ENCODE assay signal across 14 cellular contexts in genomic region chr17:19264277-19264676, GRCh38. TPM values are rescaled to one million over a fixed set of nuclear protein-coding genes. Genes with fewer than 3 reads are reported as not detected.
DNase-seq lines count a peak whose midpoint lies in the region; ATAC-seq and TF ChIP-seq lines count a peak whose summit lies in the region.
"Had no signal": no experiment of that assay in that cellular context is flagged by ENCODE, and none has a peak within 500 bp of the region (broad histone marks: within the 10 kb centered on the region; RNA-seq: fewer than 3 reads in every experiment).

No MANE protein-coding gene starts in this region.

- no peak for TF ChIP-seq POLR2A in body of pancreas (IDR thresholded peaks at IDR 0.05)

- intact Hi-C loops in body of pancreas (cut with DNase I), result no loop called here

- peak overlapping the region in 6 of 11 experiments; percentile 10 to 50 (median 36); a peak in 6 of 22 replicates for H3K4me2 ChIP-seq in BLaER1 treated with 17β-estradiol and CSF1 and Interleukin-3, amounts not matched to agents 10 nM and 100 nM
- peak overlapping the region; percentile 6 for H3K4me2 ChIP-seq in hepatocyte
- no peak overlapping the region for H3K4me2 ChIP-seq in neural progenitor cell

- no peak overlapping the region for H3K9ac ChIP-seq in BLaER1 treated with 17β-estradiol and CSF1 and Interleukin-3, amounts not matched to agents 10 nM and 100 nM
- no peak overlapping the region for H3K9ac ChIP-seq in neural progenitor cell
- H3K9ac ChIP-seq: parathyroid adenoma had no signal

- no peaks in the 10 kb centered on the region for H3K9me3 ChIP-seq in BLaER1 treated with 17β-estradiol and CSF1 and Interleukin-3, amounts not matched to agents 10 nM and 100 nM (replicated peaks in 1 of 11)
- no peaks in the 10 kb centered on the region for H3K9me3 ChIP-seq in hepatocyte (ENCODE audit: low read depth)
- no peaks in the 10 kb centered on the region for H3K9me3 ChIP-seq in neural progenitor cell (ENCODE audit: low read depth)
- no peaks in the 10 kb centered on the region for H3K9me3 ChIP-seq in body of pancreas

- H3K4me3 ChIP-seq in BLaER1 treated with 17β-estradiol and CSF1 and Interleukin-3, amounts not matched to agents 10 nM and 100 nM, result no peak overlapping the region
- H3K4me3 ChIP-seq in hepatocyte (no peak overlapping the region), skin epidermis (no peak overlapping the region), neural progenitor cell (no peak overlapping the region), body of pancreas (no peak overlapping the region)

- H3K4me3 Mint-ChIP-seq in brain (no peak overlapping the region), neural progenitor cell (no peak overlapping the region)
- H3K4me3 Mint-ChIP-seq: activated CD4-positive, alpha-beta T cell treated with anti-CD3 and anti-CD28 coated beads, Interleukin-2, amount 10 ng/mL, durations not matched to agents 24 days and 14 days; activated T-cell treated with anti-CD3 and anti-CD28 coated beads, Interleukin-2, amount 50 U/mL, for 24 hours had no signal

- H3K27me3 Mint-ChIP-seq in brain, result no peaks in the 10 kb centered on the region
- H3K27me3 Mint-ChIP-seq in neural progenitor cell (ENCODE audit: insufficient read depth, low read depth), result peaks cover 2% of the 10 kb centered on the region

- ATAC-seq in body of pancreas, result no peak
- ATAC-seq in GM18520 (IDR thresholded peaks at IDR 0.05; ENCODE audit: unreplicated experiment), result no peak

- TF ChIP-seq CTCF in brain (conservative IDR thresholded peaks at IDR 0.05) (no peak), hepatocyte (IDR thresholded peaks at IDR 0.05; ENCODE audit: poor library complexity) (no peak), neural progenitor cell (IDR thresholded peaks at IDR 0.05) (no peak), body of pancreas (IDR thresholded peaks at IDR 0.05) (no peak)

- no peaks in the 10 kb centered on the region for H3K36me3 ChIP-seq in BLaER1 treated with 17β-estradiol and CSF1 and Interleukin-3, amounts not matched to agents 10 nM and 100 nM
- H3K36me3 ChIP-seq in hepatocyte (replicated peaks; ENCODE audit: insufficient read depth, low read depth) (no peaks in the 10 kb centered on the region), neural progenitor cell (no peaks in the 10 kb centered on the region), body of pancreas (replicated peaks in 1 of 2; ENCODE audit: insufficient read depth in 1 of 2, low read depth in 2 of 2) (no peaks in the 10 kb centered on the region)

- peaks cover 0 to 20% (median 8%) of the 10 kb centered on the region in 11 experiments; a peak in 9 of 22 replicates for H3K27me3 ChIP-seq in BLaER1 treated with 17β-estradiol and CSF1 and Interleukin-3, amounts not matched to agents 10 nM and 100 nM
- H3K27me3 ChIP-seq in hepatocyte (no peaks in the 10 kb centered on the region), neural progenitor cell (no peaks in the 10 kb centered on the region), body of pancreas (no peaks in the 10 kb centered on the region)

- H3K4me1 Mint-ChIP-seq in brain (peaks cover 71% of the 10 kb centered on the region), neural progenitor cell (peaks cover 46% of the 10 kb centered on the region)

- H3F3A ChIP-seq in neural progenitor cell (ENCODE audit: low read depth), result no peaks in the 10 kb centered on the region

- peak overlapping the region in 4 of 5 experiments; percentile 42 to 82 (median 52) for H3K27ac Mint-ChIP-seq in brain
- H3K27ac Mint-ChIP-seq in neural progenitor cell, result no peak overlapping the region
- H3K27ac Mint-ChIP-seq: activated CD4-positive, alpha-beta T cell treated with anti-CD3 and anti-CD28 coated beads, Interleukin-2, amount 10 ng/mL, durations not matched to agents 24 days and 14 days; activated T-cell treated with anti-CD3 and anti-CD28 coated beads, Interleukin-2, amount 50 U/mL, for 24 hours had no signal

- H3K79me2 ChIP-seq in hepatocyte (peaks cover 93% of the 10 kb centered on the region), neural progenitor cell (ENCODE audit: low read depth) (peaks cover 77% of the 10 kb centered on the region)

- 60% methylated on average over 3 of the region's 3 CpGs for WGBS in hepatocyte (ENCODE audit: low lambda C conversion rate, missing lambda C conversion rate)
- 56 to 60% methylated on average over 3 of the region's 3 CpGs for WGBS in body of pancreas, 2 donors

- H3K4me1 ChIP-seq in BLaER1 treated with 17β-estradiol and CSF1 and Interleukin-3, amounts not matched to agents 10 nM and 100 nM, result peaks cover 4 to 10% (median 7%) of the 10 kb centered on the region in 10 experiments; a peak in 18 of 20 replicates
- H3K4me1 ChIP-seq in hepatocyte (ENCODE audit: insufficient read depth), result peaks cover 30% of the 10 kb centered on the region
- peaks cover 4% of the 10 kb centered on the region for H3K4me1 ChIP-seq in neural progenitor cell
- H3K4me1 ChIP-seq in body of pancreas, result peaks cover 38% of the 10 kb centered on the region

- H3K36me3 Mint-ChIP-seq in brain (peaks cover 19% of the 10 kb centered on the region), neural progenitor cell (peaks cover 2% of the 10 kb centered on the region)

- H3K9me2 ChIP-seq in hepatocyte (replicated peaks; ENCODE audit: insufficient read depth), result no peaks in the 10 kb centered on the region

- no peak overlapping the region for H3K27ac ChIP-seq in BLaER1 treated with 17β-estradiol and CSF1 and Interleukin-3, amounts not matched to agents 10 nM and 100 nM
- H3K27ac ChIP-seq in hepatocyte (peak overlapping the region; percentile 78), skin epidermis (peak overlapping the region in 15 of 21 experiments; percentile 22 to 87 (median 70)), neural progenitor cell (no peak overlapping the region), body of pancreas (peak overlapping the region in 2 of 4 donors; percentile 21 to 56)
- H3K27ac ChIP-seq: parathyroid adenoma had no signal

- no peak for DNase-seq in hepatocyte (ENCODE audit: low spot score)
- no peak for DNase-seq in C1 segment of cervical spinal cord (lab: John Stamatoyannopoulos, UW)
- DNase-seq in neural progenitor cell (ENCODE audit: low spot score), result no peak
- DNase-seq in body of pancreas, result no peak
- DNase-seq: activated CD4-positive, alpha-beta T cell treated with anti-CD3 and anti-CD28 coated beads, Interleukin-2, amount 10 ng/mL, durations not matched to agents 24 days and 14 days; activated T-cell treated with anti-CD3 and anti-CD28 coated beads, Interleukin-2, amount 50 U/mL, for 24 hours; Calu3; GF-D8; NCI-H82 had no signal

- peaks cover 0 to 28% (median 6%) of the 10 kb centered on the region in 11 experiments; a peak in 8 of 22 replicates for H4K20me1 ChIP-seq in BLaER1 treated with 17β-estradiol and CSF1 and Interleukin-3, amounts not matched to agents 10 nM and 100 nM
- peaks cover 15% of the 10 kb centered on the region for H4K20me1 ChIP-seq in hepatocyte (ENCODE audit: insufficient read depth, poor library complexity, severe bottlenecking)
- H4K20me1 ChIP-seq in neural progenitor cell (ENCODE audit: low read depth), result peaks cover 97% of the 10 kb centered on the region

- H3K9me3 Mint-ChIP-seq in brain (no peaks in the 10 kb centered on the region), neural progenitor cell (no peaks in the 10 kb centered on the region)
- H3K9me3 Mint-ChIP-seq: activated CD4-positive, alpha-beta T cell treated with anti-CD3 and anti-CD28 coated beads, Interleukin-2, amount 10 ng/mL, durations not matched to agents 24 days and 14 days; activated T-cell treated with anti-CD3 and anti-CD28 coated beads, Interleukin-2, amount 50 U/mL, for 24 hours had no signal

- H2AFZ ChIP-seq in hepatocyte, result no peak overlapping the region
- H2AFZ ChIP-seq in neural progenitor cell (replicated peaks), result no peak overlapping the region
- H2AFZ ChIP-seq: parathyroid adenoma had no signal

RNA-seq across cellular contexts. Expression of gene EPN2, which starts 27.1 kb away (rescaled TPM):
- polyA plus RNA-seq in brain (ENCODE audit: insufficient read depth, low read depth, low replicate concordance), result 68.5 TPM
- 19.0 and 19.9 TPM in 2 replicates for total RNA-seq in hepatocyte
- 35.9 and 48.2 TPM in 2 replicates for polyA plus RNA-seq in hepatocyte
- total RNA-seq in neural progenitor cell (ENCODE audit: low replicate concordance), result 30.5 and 36.2 TPM in 2 replicates
- total RNA-seq in body of pancreas, result 10 to 100 TPM; 32.7 to 46.5 TPM

Comparison
In these comparisons a context has a peak if more than half of its experiments do, and no peak if none do; other contexts are left out.
1. H3K27ac ChIP-seq: peak in hepatocyte (single experiment) and skin epidermis (15 of 21); none in BLaER1 treated with 17β-estradiol and CSF1 and Interleukin-3, amounts not matched to agents 10 nM and 100 nM (0 of 11) and neural progenitor cell (single experiment).